Comparison of ENCODE assay signal across 18 cellular contexts in genomic region chr5:3317051-3317795, GRCh38.
DNase-seq lines count a peak whose midpoint lies in the region; ATAC-seq and TF ChIP-seq lines count a peak whose summit lies in the region.
"Had no signal": no experiment of that assay in that cellular context is flagged by ENCODE, and none has a peak within 500 bp of the region (broad histone marks: within the 10 kb centered on the region; RNA-seq: fewer than 3 reads in every experiment).

No MANE protein-coding gene starts in this region.

- intact Hi-C loops in MCF 10A (cut with micrococcal nuclease) (no loop called here), breast epithelium (cut with DNase I; ENCODE audit: low total_unique reads) (loop anchor here (10.0 kb wide), 1 partner anchor 572 kb away; no protein-coding TSS in a partner anchor), spleen (cut with DNase I; ENCODE audit: low total_unique reads) (no loop called here)

- peak; percentile 47 for DNase-seq in MCF 10A (ENCODE audit: unreplicated experiment)
- DNase-seq in breast epithelium (ENCODE audit: low spot score in 2 of 2): no peak
- peak; percentile 53 for DNase-seq in SW480 (ENCODE audit: low spot score)
- peak; percentile 58 to 83 for DNase-seq in dermis microvascular lymphatic vessel endothelial cell (ENCODE audit: low read depth in 2 of 2)
- DNase-seq in C1 segment of cervical spinal cord (lab: John Stamatoyannopoulos, UW): no peak
- DNase-seq in ecto neural progenitor cell (ENCODE audit: low spot score): no peak
- DNase-seq in spleen: no peak
- DNase-seq: 8988T, KG1, MV-4-11, NCI-H1105 treated with DMSO at 0.1 percent for 48 hours, NCI-H2081 treated with DMSO at 0.1 percent for 48 hours, NCI-H774, T-cell had no signal

- no peaks in the 10 kb centered on the region for H3K27me3 Mint-ChIP-seq in MCF 10A (ENCODE audit: insufficient read depth, unreplicated experiment)
- H3K27me3 Mint-ChIP-seq: T-cell had no signal

- no peak overlapping the region for H3K27ac ChIP-seq in breast epithelium
- H3K27ac ChIP-seq in spleen: no peak overlapping the region
- H3K27ac ChIP-seq: RWPE1 had no signal

- H3K4me3 Mint-ChIP-seq in MCF 10A (ENCODE audit: unreplicated experiment): no peak overlapping the region
- H3K4me3 Mint-ChIP-seq: CD14-positive monocyte, T-cell had no signal

- WGBS in spleen, 5 donors: 61 to 80% (median 64%) methylated on average over 10 of the region's 10 CpGs

- no peak for ATAC-seq in GM19397 (IDR thresholded peaks at IDR 0.05; ENCODE audit: unreplicated experiment)
- ATAC-seq: SK-N-SH treated with all-trans-retinoic acid at 6 μM for 48 hours, T-cell had no signal

- H3K4me3 ChIP-seq in breast epithelium (no peak overlapping the region), spleen (no peak overlapping the region)

- no peaks in the 10 kb centered on the region for H3K9me3 Mint-ChIP-seq in MCF 10A (ENCODE audit: unreplicated experiment)

- H3K4me1 Mint-ChIP-seq in MCF 10A (ENCODE audit: insufficient read depth, unreplicated experiment): peaks cover 4% of the 10 kb centered on the region
- H3K4me1 Mint-ChIP-seq: CD14-positive monocyte, T-cell had no signal

- H3K36me3 Mint-ChIP-seq in MCF 10A (ENCODE audit: insufficient read depth, unreplicated experiment): no peaks in the 10 kb centered on the region
- H3K36me3 Mint-ChIP-seq: CD14-positive monocyte, T-cell had no signal

- BruUV-seq in MCF 10A (replicated peaks; lab: Mats Ljungman, UMichigan): no TSS peak

- POLR2A ChIA-PET in MCF 10A (lab: Yijun Ruan, JAX): interaction anchor here (1.8 kb wide), 1 partner anchor 8 kb away, joined by 7 read pairs; no protein-coding TSS in a partner anchor

- TF ChIP-seq POLR2A in breast epithelium (IDR thresholded peaks at IDR 0.05) (no peak), spleen (IDR thresholded peaks at IDR 0.05) (no peak)

- no peak overlapping the region for H3K27ac Mint-ChIP-seq in MCF 10A (ENCODE audit: low read depth, unreplicated experiment)
- H3K27ac Mint-ChIP-seq: T-cell had no signal

- CTCF ChIA-PET in MCF 10A (lab: Yijun Ruan, JAX): interaction anchor here (0.8 to 1.2 kb wide), 2 partner anchors 19 to 565 kb away, joined by 3 to 4 read pairs; no protein-coding TSS in a partner anchor

- H3K36me3 ChIP-seq in breast epithelium (no peaks in the 10 kb centered on the region), spleen (no peaks in the 10 kb centered on the region)

- H3K9me3 ChIP-seq in breast epithelium: no peaks in the 10 kb centered on the region
- H3K9me3 ChIP-seq in spleen: peaks cover 0 to 14% (median 7%) of the 10 kb centered on the region in 8 donors

- no peaks in the 10 kb centered on the region for H3K4me1 ChIP-seq in breast epithelium
- H3K4me1 ChIP-seq in spleen: no peaks in the 10 kb centered on the region

- H3K27me3 ChIP-seq in breast epithelium (no peaks in the 10 kb centered on the region), spleen (replicated peaks in 1 of 7) (no peaks in the 10 kb centered on the region)

- no peak for TF ChIP-seq CTCF in MCF 10A (IDR thresholded peaks at IDR 0.05; ENCODE audit: unreplicated experiment)
- no peak for TF ChIP-seq CTCF in breast epithelium (IDR thresholded peaks at IDR 0.05)
- TF ChIP-seq CTCF in spleen (IDR thresholded peaks at IDR 0.05 in 8 of 11, conservative IDR thresholded peaks at IDR 0.05 in 3 of 11): no peak

Comparison
In these comparisons a context has a peak if more than half of its experiments do, and no peak if none do; other contexts are left out.
1. DNase-seq: peak in MCF 10A (single experiment), SW480 (single experiment) and dermis microvascular lymphatic vessel endothelial cell (2 of 2); none in breast epithelium (0 of 2), C1 segment of cervical spinal cord (0 of 14), ecto neural progenitor cell (single experiment) and spleen (single experiment).